1 cellular context compared by ENCODE assay signal in the genomic region with DNA sequence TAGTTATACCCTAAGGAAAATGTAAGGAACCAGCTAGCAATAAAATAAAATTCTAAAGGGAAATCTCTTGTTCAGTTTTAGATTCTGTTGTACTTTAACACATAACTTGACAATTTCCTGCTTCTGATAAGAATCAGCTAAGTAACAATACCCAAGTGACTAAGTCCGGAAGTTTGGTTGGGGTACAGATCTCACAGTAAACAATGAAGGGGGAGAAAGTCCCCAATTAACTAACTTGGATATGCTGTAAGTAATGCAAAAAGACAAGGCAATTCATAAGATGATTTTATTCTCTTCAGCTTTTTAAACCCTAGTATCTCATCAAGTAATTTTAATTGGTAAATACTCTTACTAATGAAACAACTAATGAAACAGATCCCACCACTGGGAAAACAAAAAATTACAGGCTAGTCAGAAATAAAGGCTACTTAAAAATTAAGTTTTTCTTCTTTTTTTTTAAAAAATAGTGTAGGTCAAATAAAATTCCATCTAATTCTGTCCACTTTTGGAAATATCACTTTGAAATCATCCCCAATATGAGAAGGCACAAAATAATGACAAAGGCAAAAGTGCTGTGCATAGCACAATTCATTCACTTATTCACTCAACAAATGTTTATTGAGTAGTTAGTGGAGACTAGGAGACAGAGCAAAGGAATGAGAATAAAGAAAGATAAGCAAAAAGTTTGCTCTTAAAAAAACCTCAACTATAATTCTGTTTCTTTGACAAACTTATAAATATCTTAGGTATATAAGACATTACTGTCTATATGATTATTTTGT.
A peak's percentile ranks its signal among the peaks of the same experiment; 100 is the strongest.
TF ChIP-seq lines count a peak whose summit lies in the region.

No MANE protein-coding gene starts in this region.

TF ChIP-seq in endothelial cell of umbilical vein, 7 proteins besides CTCF, POLR2A, EP300 and RAD21 (continued from another document):
- TF ChIP-seq GATA2 (IDR thresholded peaks at IDR 0.05; ENCODE audit: insufficient read depth, insufficient read length, low read depth, low read length) (peak; percentile 97), EZH2 (IDR thresholded peaks at IDR 0.05; ENCODE audit: borderline replicate concordance, low read depth, low read length, severe bottlenecking) (no peak), JUN (IDR thresholded peaks at IDR 0.05; ENCODE audit: borderline replicate concordance, insufficient read depth, insufficient read length, low read depth) (peak; percentile 96), POLR2AphosphoS5 (IDR thresholded peaks at IDR 0.05; ENCODE audit: insufficient read depth, low read depth, low read length) (peak; percentile 71), FOS (IDR thresholded peaks at IDR 0.05; ENCODE audit: borderline replicate concordance, insufficient read depth, low read length) (peak; percentile 84), MAX (IDR thresholded peaks at IDR 0.05; ENCODE audit: insufficient read depth, insufficient read length) (no peak)
TF ChIP-seq in endothelial cell of umbilical vein: peak in this region for 4.
